In the genomic region with DNA sequence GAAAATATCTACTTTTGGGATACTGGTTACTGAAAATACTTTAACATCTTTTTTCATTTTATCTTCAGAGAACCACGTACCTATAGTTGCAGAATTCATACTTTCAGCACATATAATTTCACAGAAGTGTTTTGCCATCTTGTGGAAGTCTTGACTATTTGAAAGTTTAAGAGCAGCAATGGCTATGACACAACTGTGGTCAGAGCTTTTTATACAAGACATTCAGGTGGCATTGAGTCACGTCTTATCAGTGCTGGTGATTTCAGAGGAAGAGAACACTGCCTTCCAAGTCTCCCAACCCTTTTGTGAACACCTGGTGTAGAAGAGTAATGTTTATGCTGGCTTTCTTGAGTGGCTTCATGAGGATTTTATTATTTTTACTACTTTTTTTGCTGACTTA, we compare ENCODE assay signal across 11 cellular contexts.
DNase-seq lines count a peak whose midpoint lies in the region; ATAC-seq and TF ChIP-seq lines count a peak whose summit lies in the region.
"Had no signal": no experiment of that assay in that cellular context is flagged by ENCODE, and none has a peak within 500 bp of the region (broad histone marks: within the 10 kb centered on the region; RNA-seq: fewer than 3 reads in every experiment).

No MANE protein-coding gene starts in this region.

- H3K36me3 ChIP-seq in smooth muscle cell (ENCODE audit: low read depth) = no peaks in the 10 kb centered on the region
- H3K36me3 ChIP-seq: neutrophil had no signal

- no peak for DNase-seq in activated CD4-positive, alpha-beta T cell treated with anti-CD3 and anti-CD28 coated beads for 36 hours
- DNase-seq in activated CD4-positive, alpha-beta T cell treated with anti-CD3 and anti-CD28 coated beads for 4 hours = no peak
- peak; percentile 79 for DNase-seq in RKO (ENCODE audit: low spot score)
- peak; percentile 70 for DNase-seq in fibroblast of pulmonary artery (ENCODE audit: low read depth)
- no peak for DNase-seq in smooth muscle cell (lab: John Stamatoyannopoulos, UW; ENCODE audit: unreplicated experiment)
- DNase-seq: activated naive CD4-positive, alpha-beta T cell treated with Interleukin-2 at 50 U/mL for 16 hours; T-helper 9 cell had no signal

- intact Hi-C loops in activated CD4-positive, alpha-beta T cell treated with anti-CD3 and anti-CD28 coated beads for 36 hours (cut with DNase I, micrococcal nuclease) = loop anchor here (10.0 kb wide), 1 partner anchor 384 kb away; no protein-coding TSS in a partner anchor

- peaks cover 8% of the 10 kb centered on the region for H3F3A ChIP-seq in smooth muscle cell (ENCODE audit: low read depth)

- no peaks in the 10 kb centered on the region for H3K27me3 Mint-ChIP-seq in activated CD4-positive, alpha-beta T cell treated with anti-CD3 and anti-CD28 coated beads for 36 hours

- TF ChIP-seq CTCF in fibroblast of pulmonary artery (IDR thresholded peaks at IDR 0.05; ENCODE audit: low read length, missing control alignments) (no peak), smooth muscle cell (IDR thresholded peaks at IDR 0.05; ENCODE audit: borderline replicate concordance, insufficient read depth, poor library complexity, severe bottlenecking) (no peak)

- ATAC-seq in activated CD4-positive, alpha-beta T cell treated with anti-CD3 and anti-CD28 coated beads for 36 hours = peak; percentile 82
- ATAC-seq in HG03045 (IDR thresholded peaks at IDR 0.05; ENCODE audit: unreplicated experiment) (no peak), GM18873 (IDR thresholded peaks at IDR 0.05; ENCODE audit: low FRiP score, unreplicated experiment) (no peak), HG02571 (IDR thresholded peaks at IDR 0.05; ENCODE audit: unreplicated experiment) (no peak)

- no peaks in the 10 kb centered on the region for H3K9me3 ChIP-seq in smooth muscle cell (replicated peaks; ENCODE audit: low read depth)
- H3K9me3 ChIP-seq: neutrophil had no signal

- POLR2A ChIA-PET in activated CD4-positive, alpha-beta T cell treated with anti-CD3 and anti-CD28 coated beads for 36 hours (lab: Charles Lee) = no interaction called here

- peak overlapping the region; percentile 72 for H3K9ac ChIP-seq in smooth muscle cell (ENCODE audit: low read depth)

- no peaks in the 10 kb centered on the region for H3K36me3 Mint-ChIP-seq in activated CD4-positive, alpha-beta T cell treated with anti-CD3 and anti-CD28 coated beads for 36 hours (ENCODE audit: low read depth)

- 41% methylated on average over 2 of the region's 2 CpGs for WGBS in smooth muscle cell (ENCODE audit: low lambda C conversion rate)

- H3K4me1 ChIP-seq in smooth muscle cell (ENCODE audit: low read depth) = peaks cover 58% of the 10 kb centered on the region

- no peak overlapping the region for H2AFZ ChIP-seq in smooth muscle cell (ENCODE audit: low read depth)

- peaks cover 86% of the 10 kb centered on the region for H3K79me2 ChIP-seq in smooth muscle cell (ENCODE audit: low read depth)

- H3K9me3 Mint-ChIP-seq in activated CD4-positive, alpha-beta T cell treated with anti-CD3 and anti-CD28 coated beads for 36 hours (ENCODE audit: low read depth) = no peaks in the 10 kb centered on the region

- H4K20me1 ChIP-seq in smooth muscle cell (ENCODE audit: low read depth) = peaks cover 57% of the 10 kb centered on the region

- no peak overlapping the region for H3K4me3 ChIP-seq in fibroblast of pulmonary artery (replicated peaks; ENCODE audit: low read depth, low read length)
- no peak overlapping the region for H3K4me3 ChIP-seq in smooth muscle cell

- CTCF ChIA-PET in activated CD4-positive, alpha-beta T cell treated with anti-CD3 and anti-CD28 coated beads for 36 hours (lab: Charles Lee) = interaction anchor here (1.6 kb wide), 1 partner anchor 9 kb away, joined by 4 read pairs; no protein-coding TSS in a partner anchor

- no peak overlapping the region for H3K27ac Mint-ChIP-seq in activated CD4-positive, alpha-beta T cell treated with anti-CD3 and anti-CD28 coated beads for 36 hours

- no peak overlapping the region for H3K4me3 Mint-ChIP-seq in activated CD4-positive, alpha-beta T cell treated with anti-CD3 and anti-CD28 coated beads for 36 hours

- peaks cover 57% of the 10 kb centered on the region for H3K4me1 Mint-ChIP-seq in activated CD4-positive, alpha-beta T cell treated with anti-CD3 and anti-CD28 coated beads for 36 hours

- no peaks in the 10 kb centered on the region for H3K27me3 ChIP-seq in smooth muscle cell (ENCODE audit: low read depth)
- H3K27me3 ChIP-seq: neutrophil had no signal

- peak overlapping the region; percentile 68 for H3K4me2 ChIP-seq in smooth muscle cell

- peak overlapping the region; percentile 92 for H3K27ac ChIP-seq in smooth muscle cell (ENCODE audit: low read depth)
- H3K27ac ChIP-seq: neutrophil had no signal

Comparison
In these comparisons a context has a peak if more than half of its experiments do, and no peak if none do; other contexts are left out.
1. DNase-seq: peak in RKO (single experiment) and fibroblast of pulmonary artery (single experiment); none in activated CD4-positive, alpha-beta T cell treated with anti-CD3 and anti-CD28 coated beads for 36 hours (single experiment), activated CD4-positive, alpha-beta T cell treated with anti-CD3 and anti-CD28 coated beads for 4 hours (0 of 2) and smooth muscle cell (single experiment).